27 cellular contexts compared by ENCODE assay signal in genomic region chr6:123226398-123226797, GRCh38.
"Had no signal": no experiment of that assay in that cellular context is flagged by ENCODE, and none has a peak within 500 bp of the region (broad histone marks: within the 10 kb centered on the region; RNA-seq: fewer than 3 reads in every experiment).

No MANE protein-coding gene starts in this region.

- H3K36me3 ChIP-seq: breast epithelium, Peyer's patch, SJCRH30 had no signal

- H3K4me3 ChIP-seq: breast epithelium, Peyer's patch, SJCRH30 had no signal

- H3K4me1 ChIP-seq: breast epithelium, Peyer's patch, SJCRH30 had no signal

- ATAC-seq: activated CD8-positive, alpha-beta memory T cell treated with anti-CD3 and anti-CD28 coated beads, Interleukin-2, amount 10 ng/mL, durations not matched to agents 7 days and 5 days; activated CD8-positive, alpha-beta T cell treated with anti-CD3 and anti-CD28 coated beads, Interleukin-2, amount 10 ng/mL, durations not matched to agents 7 days and 5 days; SK-N-SH treated with all-trans-retinoic acid at 6 μM for 48 hours; WTC11 had no signal

- DNase-seq: activated CD4-positive, alpha-beta T cell treated with anti-CD3 and anti-CD28 coated beads for 48 hours; activated CD4-positive, alpha-beta T cell treated with anti-CD3 and anti-CD28 coated beads, Interleukin-2, amount 50 U/mL, for 4 hours; activated CD4-positive, CD25-positive, alpha-beta regulatory T cell treated with anti-CD3 and anti-CD28 coated beads, Interleukin-2, amount 50 U/mL, for 72 hours; activated CD8-positive, alpha-beta memory T cell treated with anti-CD3 and anti-CD28 coated beads, Interleukin-2, amount 10 ng/mL, durations not matched to agents 7 days and 5 days; activated CD8-positive, alpha-beta T cell treated with anti-CD3 and anti-CD28 coated beads, Interleukin-2, amount 10 ng/mL, durations not matched to agents 7 days and 5 days; activated effector memory CD4-positive, alpha-beta T cell treated with Interleukin-2 at 50 U/mL for 16 hours; activated naive CD4-positive, alpha-beta T cell; activated T-cell treated with anti-CD3 and anti-CD28 coated beads, Interleukin-2, amount 50 U/mL, for 24 hours; aorta; caudate nucleus; KG1; NCI-H1092; NCI-H1417 treated with DMSO at 0.1 percent for 48 hours; NCI-H1694; NCI-H2081; NCI-H345; NCI-H510A; NCI-H526 treated with DMSO at 0.1 percent for 48 hours; NCI-H82; Peyer's patch; Right ventricle myocardium superior; SJCRH30; SW 1271 had no signal

- H3K27me3 ChIP-seq: breast epithelium, Peyer's patch, SJCRH30 had no signal

- H3K9me3 ChIP-seq: breast epithelium, Peyer's patch, SJCRH30 had no signal

- H3K27ac ChIP-seq: breast epithelium, Peyer's patch, RWPE1, SJCRH30 had no signal
